8 cellular contexts compared by ENCODE assay signal in genomic region chr17:82231312-82231561, GRCh38. TPM values are rescaled to one million over a fixed set of nuclear protein-coding genes. Genes with fewer than 3 reads are reported as not detected.
DNase-seq lines count a peak whose midpoint lies in the region; ATAC-seq and TF ChIP-seq lines count a peak whose summit lies in the region.

No MANE protein-coding gene starts in this region.

- peak overlapping the region; percentile 73 for H3K27ac ChIP-seq in CD8-positive, alpha-beta memory T cell (ENCODE audit: low read depth, low read length)
- peak overlapping the region; percentile 89 to 93 (median 92) for H3K27ac ChIP-seq in esophagus muscularis mucosa (replicated peaks in 1 of 4)

- no peak overlapping the region for H3K27ac Mint-ChIP-seq in CD8-positive, alpha-beta memory T cell

- TF ChIP-seq CTCF in NB4 (IDR thresholded peaks at IDR 0.05; ENCODE audit: low read depth, low read length) (no peak), esophagus muscularis mucosa (IDR thresholded peaks at IDR 0.05) (no peak), omental fat pad (IDR thresholded peaks at IDR 0.05) (no peak)

- H3K27me3 Mint-ChIP-seq in CD8-positive, alpha-beta memory T cell = no peaks in the 10 kb centered on the region

- peak overlapping the region in 1 of 7 donors; percentile 8 for H3K4me3 Mint-ChIP-seq in CD8-positive, alpha-beta memory T cell

- WGBS in esophagus muscularis mucosa = no CpG with 5 or more reads among the region's 18 CpGs

- H3K4me1 Mint-ChIP-seq in CD8-positive, alpha-beta memory T cell = peaks cover 5 to 39% (median 14%) of the 10 kb centered on the region in 3 donors

- no peaks in the 10 kb centered on the region for H3K36me3 ChIP-seq in CD8-positive, alpha-beta memory T cell (ENCODE audit: insufficient read depth, low read length)
- H3K36me3 ChIP-seq in esophagus muscularis mucosa = peaks cover 0 to 5% (median 0%) of the 10 kb centered on the region in 4 donors

- no peaks in the 10 kb centered on the region for H3K27me3 ChIP-seq in CD8-positive, alpha-beta memory T cell (ENCODE audit: insufficient read depth, low read length, poor library complexity, severe bottlenecking)
- H3K27me3 ChIP-seq in esophagus muscularis mucosa = peaks cover 0 to 5% (median 0%) of the 10 kb centered on the region in 4 donors

- H3K4me1 ChIP-seq in CD8-positive, alpha-beta memory T cell (ENCODE audit: insufficient read depth, low read length) = peaks cover 36% of the 10 kb centered on the region
- H3K4me1 ChIP-seq in esophagus muscularis mucosa = peaks cover 46 to 81% (median 74%) of the 10 kb centered on the region in 4 donors

- no peak overlapping the region for H3K4me3 ChIP-seq in CD8-positive, alpha-beta memory T cell (ENCODE audit: low read length)
- H3K4me3 ChIP-seq in NB4 (ENCODE audit: low read depth, low read length) = peak overlapping the region; percentile 65
- peak overlapping the region; percentile 63 to 76 (median 74) for H3K4me3 ChIP-seq in esophagus muscularis mucosa

- H3K9me3 ChIP-seq in CD8-positive, alpha-beta memory T cell (ENCODE audit: low read length) = no peaks in the 10 kb centered on the region
- H3K9me3 ChIP-seq in esophagus muscularis mucosa = no peaks in the 10 kb centered on the region

- no peak for TF ChIP-seq EP300 in esophagus muscularis mucosa (IDR thresholded peaks at IDR 0.05)

- intact Hi-C loops in esophagus muscularis mucosa (cut with DNase I) = no loop called here

- CTCF ChIA-PET in CD8-positive, alpha-beta memory T cell (lab: Charles Lee) = no interaction called here

- no peak for DNase-seq in CD8-positive, alpha-beta memory T cell
- DNase-seq in NB4 (ENCODE audit: low read depth) = no peak
- peak; percentile 92 for DNase-seq in esophagus muscularis mucosa (ENCODE audit: extremely low spot score)
- no peak for DNase-seq in omental fat pad (ENCODE audit: low spot score)
- no peak for DNase-seq in globus pallidus (ENCODE audit: low spot score)
- DNase-seq in NCI-H526 (lab: John Stamatoyannopoulos, UW) = no peak
- no peak for DNase-seq in activated CD8-positive, alpha-beta memory T cell treated with anti-CD3 and anti-CD28 coated beads for 24 hours
- no peak for DNase-seq in NCI-H2081 treated with DMSO at 0.1 percent for 48 hours (lab: John Stamatoyannopoulos, UW)

- H3K36me3 Mint-ChIP-seq in CD8-positive, alpha-beta memory T cell = no peaks in the 10 kb centered on the region

- ATAC-seq in omental fat pad (ENCODE audit: low FRiP score) = peak; percentile 1

- POLR2A ChIA-PET in CD8-positive, alpha-beta memory T cell (lab: Charles Lee) = no interaction called here

- TF ChIP-seq POLR2A in NB4 (IDR thresholded peaks at IDR 0.05; ENCODE audit: extremely low read depth, insufficient read length) = no peak
- TF ChIP-seq POLR2A in esophagus muscularis mucosa (IDR thresholded peaks at IDR 0.05; ENCODE audit: low read depth) = no peak

- H3K9me3 Mint-ChIP-seq in CD8-positive, alpha-beta memory T cell = no peaks in the 10 kb centered on the region

RNA-seq across cellular contexts. Expression of gene SLC16A3, which starts 2.4 kb away (rescaled TPM):
- 10 to 100 TPM; 27.5 to 31.8 TPM for total RNA-seq in CD8-positive, alpha-beta memory T cell
- 3.3 TPM for polyA plus RNA-seq in CD8-positive, alpha-beta memory T cell
- total RNA-seq in esophagus muscularis mucosa = 10 to 100 TPM; 17.0 to 28.8 (median 23.4) TPM
- 10 to 100 TPM; 25.1 to 68.0 (median 27.5) TPM for total RNA-seq in omental fat pad

RNA-seq across cellular contexts. Expression of gene CCDC57, which starts 18.6 kb away (rescaled TPM):
- total RNA-seq in CD8-positive, alpha-beta memory T cell = 10 to 100 TPM; 69.8 to 77.6 TPM
- polyA plus RNA-seq in CD8-positive, alpha-beta memory T cell = 39.2 TPM
- total RNA-seq in esophagus muscularis mucosa (10 to 100 TPM in 3 of 4 donors, 1 to 10 TPM in 1; 8.4 to 21.6 (median 16.4) TPM), omental fat pad (10 to 100 TPM; 14.8 to 32.0 (median 21.9) TPM)

RNA-seq across cellular contexts. Expression of gene CSNK1D, which starts 42.3 kb away (rescaled TPM):
- total RNA-seq in CD8-positive, alpha-beta memory T cell = 100 to 1,000 TPM; 129 to 141 TPM
- polyA plus RNA-seq in CD8-positive, alpha-beta memory T cell = 74.6 TPM
- total RNA-seq in esophagus muscularis mucosa (10 to 100 TPM; 47.2 to 65.5 (median 61.0) TPM), omental fat pad (100 to 1,000 TPM in 2 of 4 donors, 10 to 100 TPM in 2; 54.7 to 117 (median 98.4) TPM)
